ENCODE assay signal across 12 cellular contexts in genomic region chr5:126124706-126125345, GRCh38.
A peak's percentile ranks its signal among the peaks of the same experiment; 100 is the strongest.
DNase-seq lines count a peak whose midpoint lies in the region; ATAC-seq and TF ChIP-seq lines count a peak whose summit lies in the region.
"Had no signal": no experiment of that assay in that cellular context is flagged by ENCODE, and none has a peak within 500 bp of the region (broad histone marks: within the 10 kb centered on the region; RNA-seq: fewer than 3 reads in every experiment).

No MANE protein-coding gene starts in this region.

- no peak overlapping the region for H3K9ac ChIP-seq in HCT116 (ENCODE audit: low read length)
- H3K9ac ChIP-seq in skeletal muscle satellite cell (ENCODE audit: low read depth, low read length), result no peak overlapping the region

- POLR2A ChIA-PET in HCT116 (lab: Charles Lee), result no interaction called here

- H3K4me2 ChIP-seq in HCT116 (ENCODE audit: low read length) (peak overlapping the region; percentile 30; the same call in 1 of the 2 replicates), skeletal muscle satellite cell (ENCODE audit: low read length) (peak overlapping the region; percentile 78)

- intact Hi-C loops in HCT116 (cut with micrococcal nuclease), result no loop called here

- no peak for TF ChIP-seq POLR2A in HCT116 (IDR thresholded peaks at IDR 0.05; ENCODE audit: borderline replicate concordance, extremely low read depth, insufficient read depth, insufficient read length)

- no peaks in the 10 kb centered on the region for H4K20me1 ChIP-seq in HCT116 (ENCODE audit: insufficient read depth)

- RAD21 ChIA-PET in HCT116 (lab: Charles Lee; ENCODE audit: low non-redundant PET in 1 of 2, low total read pairs in 2 of 2, uncharacterized antibody in 2 of 2, unreplicated experiment in 2 of 2), result no interaction called here

- H2AFZ ChIP-seq in HCT116 (ENCODE audit: low read depth, low read length, poor library complexity, severe bottlenecking), result no peak overlapping the region

- DNase-seq in HCT116 (ENCODE audit: low read depth, low spot score), result peak; percentile 7
- peak; percentile 33 for DNase-seq in RKO (ENCODE audit: low spot score)
- peak; percentile 83 for DNase-seq in fibroblast of gingiva (ENCODE audit: low read depth)
- DNase-seq in substantia nigra (lab: John Stamatoyannopoulos, UW), result no peak
- DNase-seq in SKM-1 treated with dmso at 0.1 percent for 144 hours (lab: John Stamatoyannopoulos, UW; ENCODE audit: unreplicated experiment), result no peak
- DNase-seq in activated effector memory CD4-positive, alpha-beta T cell treated with Interleukin-2 at 50 U/mL for 16 hours, result no peak
- DNase-seq in NCI-H446 (lab: John Stamatoyannopoulos, UW), result no peak
- DNase-seq: heart right ventricle; naive B cell; stimulated activated naive CD4-positive, alpha-beta T cell treated with Interleukin-2 at 50 U/mL for 16 hours had no signal

- no TSS peak for BruUV-seq in HCT116 (replicated peaks; lab: Mats Ljungman, UMichigan)

- H3K9me2 ChIP-seq in HCT116 (ENCODE audit: insufficient read depth), result no peaks in the 10 kb centered on the region

- H3K27me3 ChIP-seq in HCT116 (ENCODE audit: insufficient read depth, low read length) (no peaks in the 10 kb centered on the region), skeletal muscle satellite cell (ENCODE audit: control insufficient read depth, insufficient read depth, low read length) (no peaks in the 10 kb centered on the region)
- H3K27me3 ChIP-seq: cardiac muscle cell, heart right ventricle had no signal

- CTCF ChIA-PET in HCT116 (lab: Charles Lee), result no interaction called here

- H3K9me3 ChIP-seq in HCT116 (ENCODE audit: control insufficient read depth in 1 of 2, insufficient read depth in 1 of 2, low read depth in 1 of 2, low read length in 2 of 2) (no peaks in the 10 kb centered on the region), skeletal muscle satellite cell (replicated peaks; ENCODE audit: low read length) (no peaks in the 10 kb centered on the region)
- H3K9me3 ChIP-seq: heart right ventricle had no signal

- TF ChIP-seq CTCF in HCT116 (IDR thresholded peaks at IDR 0.05 in 2 of 3, conservative IDR thresholded peaks at IDR 0.05 in 1 of 3; ENCODE audit: borderline replicate concordance in 1 of 3, insufficient read depth in 1 of 3, low read depth in 2 of 3, low read length in 2 of 3), result no peak

- H3K27ac ChIP-seq in HCT116 (ENCODE audit: low read depth, low read length), result no peak overlapping the region
- H3K27ac ChIP-seq in substantia nigra (ENCODE audit: low read depth, low read length, poor library complexity, severe bottlenecking), result no peak overlapping the region
- H3K27ac ChIP-seq: cardiac muscle cell, heart right ventricle had no signal

- no peak for TF ChIP-seq RAD21 in HCT116 (IDR thresholded peaks at IDR 0.05; ENCODE audit: low read depth)

- peak; percentile 58; the same call in 1 of the 2 replicates for ATAC-seq in HCT116
- ATAC-seq: heart right ventricle had no signal

- H3K79me2 ChIP-seq in HCT116 (ENCODE audit: insufficient read depth, low read length), result no peaks in the 10 kb centered on the region

- H3K4me3 ChIP-seq in HCT116 (replicated peaks in 1 of 2; ENCODE audit: low read depth in 1 of 2, low read length in 2 of 2), result no peak overlapping the region
- peak overlapping the region; percentile 31 for H3K4me3 ChIP-seq in skeletal muscle satellite cell (ENCODE audit: low read length)
- H3K4me3 ChIP-seq: cardiac muscle cell, heart right ventricle had no signal

- H3K4me1 ChIP-seq in HCT116 (ENCODE audit: control insufficient read depth in 1 of 2, insufficient read depth in 2 of 2, low read length in 2 of 2), result peaks cover 3 to 8% of the 10 kb centered on the region in 2 experiments; a peak in 3 of 4 replicates
- H3K4me1 ChIP-seq in skeletal muscle satellite cell (ENCODE audit: control insufficient read depth, insufficient read depth, low read length), result peaks cover 33% of the 10 kb centered on the region

- H3K36me3 ChIP-seq in HCT116 (ENCODE audit: control insufficient read depth in 1 of 2, insufficient read depth in 2 of 2, low read length in 2 of 2) (no peaks in the 10 kb centered on the region), skeletal muscle satellite cell (ENCODE audit: insufficient read depth, low read length) (no peaks in the 10 kb centered on the region)
- H3K36me3 ChIP-seq: cardiac muscle cell, heart right ventricle had no signal

TF ChIP-seq in HCT116, 20 proteins besides CTCF, POLR2A, EP300 and RAD21:
- TF ChIP-seq YY1 (IDR thresholded peaks at IDR 0.05; ENCODE audit: extremely low read depth, insufficient replicate concordance, low read depth, low read length) (no peak), FOSL1 (IDR thresholded peaks at IDR 0.05; ENCODE audit: low read depth) (peak; percentile 17; the same call in 1 of the 2 replicates), EGR1 (IDR thresholded peaks at IDR 0.05; ENCODE audit: low read depth) (0 out of 2 replicates have a peak, but pooled peaks have one; percentile 45), ELF1 (IDR thresholded peaks at IDR 0.05; ENCODE audit: borderline replicate concordance, low read depth) (no peak), JUND (IDR thresholded peaks at IDR 0.05) (no peak), REST (IDR thresholded peaks at IDR 0.05; ENCODE audit: low read depth) (no peak), ZFX (IDR thresholded peaks at IDR 0.05) (no peak), TCF7L2 (IDR thresholded peaks at IDR 0.05; ENCODE audit: borderline replicate concordance, extremely low read depth, insufficient read depth, insufficient read length) (no peak)

Comparison
In these comparisons a context has a peak if more than half of its experiments do, and no peak if none do; other contexts are left out.
1. DNase-seq: peak in HCT116 (single experiment), RKO (single experiment) and fibroblast of gingiva (single experiment); none in substantia nigra (0 of 49), SKM-1 treated with dmso at 0.1 percent for 144 hours (single experiment), activated effector memory CD4-positive, alpha-beta T cell treated with Interleukin-2 at 50 U/mL for 16 hours (single experiment) and NCI-H446 (0 of 2).